ENCODE assay signal across 1 cellular context in the genomic region with DNA sequence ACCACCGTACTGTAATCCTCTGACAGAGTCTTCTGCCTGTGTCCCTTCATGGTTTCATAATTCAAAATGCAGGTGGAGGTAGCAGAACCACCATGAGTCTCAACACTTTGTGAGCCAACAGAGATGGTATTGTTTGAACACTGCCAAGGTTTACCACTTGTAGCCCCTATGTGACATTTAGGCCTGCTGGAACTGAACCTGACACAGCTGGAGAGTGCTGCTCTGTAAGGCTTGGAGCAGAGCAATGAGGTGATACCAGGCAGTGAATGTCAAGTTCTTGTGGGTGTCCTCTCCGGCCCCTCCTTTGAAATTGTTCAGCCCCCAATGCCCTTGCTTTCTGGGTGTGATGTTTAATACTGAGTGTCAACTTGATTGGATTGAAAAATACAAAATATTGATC.
TF ChIP-seq lines count a peak whose summit lies in the region.

No MANE protein-coding gene starts in this region.

TF ChIP-seq in HepG2, 621 proteins besides CTCF, POLR2A, EP300 and RAD21 (continued from another document):
- TF ChIP-seq, protein P1, sequence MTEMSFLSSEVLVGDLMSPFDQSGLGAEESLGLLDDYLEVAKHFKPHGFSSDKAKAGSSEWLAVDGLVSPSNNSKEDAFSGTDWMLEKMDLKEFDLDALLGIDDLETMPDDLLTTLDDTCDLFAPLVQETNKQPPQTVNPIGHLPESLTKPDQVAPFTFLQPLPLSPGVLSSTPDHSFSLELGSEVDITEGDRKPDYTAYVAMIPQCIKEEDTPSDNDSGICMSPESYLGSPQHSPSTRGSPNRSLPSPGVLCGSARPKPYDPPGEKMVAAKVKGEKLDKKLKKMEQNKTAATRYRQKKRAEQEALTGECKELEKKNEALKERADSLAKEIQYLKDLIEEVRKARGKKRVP (CRISPR knock-in tag; IDR thresholded peaks at IDR 0.05): no peak
- TF ChIP-seq ZNF468 (CRISPR knock-in tag; IDR thresholded peaks at IDR 0.05): no peak
- TF ChIP-seq MYNN (CRISPR knock-in tag; IDR thresholded peaks at IDR 0.05; ENCODE audit: low read depth): no peak
- no peak for TF ChIP-seq GABPA (IDR thresholded peaks at IDR 0.05; ENCODE audit: low read depth, low read length)
- TF ChIP-seq GABPA (CRISPR knock-in tag; IDR thresholded peaks at IDR 0.05; ENCODE audit: low read depth): no peak
- no peak for TF ChIP-seq ZNF546 (CRISPR knock-in tag; conservative IDR thresholded peaks at IDR 0.05)
- no peak for TF ChIP-seq ZNF598 (CRISPR knock-in tag; IDR thresholded peaks at IDR 0.05; ENCODE audit: borderline replicate concordance)
- TF ChIP-seq, protein P2, sequence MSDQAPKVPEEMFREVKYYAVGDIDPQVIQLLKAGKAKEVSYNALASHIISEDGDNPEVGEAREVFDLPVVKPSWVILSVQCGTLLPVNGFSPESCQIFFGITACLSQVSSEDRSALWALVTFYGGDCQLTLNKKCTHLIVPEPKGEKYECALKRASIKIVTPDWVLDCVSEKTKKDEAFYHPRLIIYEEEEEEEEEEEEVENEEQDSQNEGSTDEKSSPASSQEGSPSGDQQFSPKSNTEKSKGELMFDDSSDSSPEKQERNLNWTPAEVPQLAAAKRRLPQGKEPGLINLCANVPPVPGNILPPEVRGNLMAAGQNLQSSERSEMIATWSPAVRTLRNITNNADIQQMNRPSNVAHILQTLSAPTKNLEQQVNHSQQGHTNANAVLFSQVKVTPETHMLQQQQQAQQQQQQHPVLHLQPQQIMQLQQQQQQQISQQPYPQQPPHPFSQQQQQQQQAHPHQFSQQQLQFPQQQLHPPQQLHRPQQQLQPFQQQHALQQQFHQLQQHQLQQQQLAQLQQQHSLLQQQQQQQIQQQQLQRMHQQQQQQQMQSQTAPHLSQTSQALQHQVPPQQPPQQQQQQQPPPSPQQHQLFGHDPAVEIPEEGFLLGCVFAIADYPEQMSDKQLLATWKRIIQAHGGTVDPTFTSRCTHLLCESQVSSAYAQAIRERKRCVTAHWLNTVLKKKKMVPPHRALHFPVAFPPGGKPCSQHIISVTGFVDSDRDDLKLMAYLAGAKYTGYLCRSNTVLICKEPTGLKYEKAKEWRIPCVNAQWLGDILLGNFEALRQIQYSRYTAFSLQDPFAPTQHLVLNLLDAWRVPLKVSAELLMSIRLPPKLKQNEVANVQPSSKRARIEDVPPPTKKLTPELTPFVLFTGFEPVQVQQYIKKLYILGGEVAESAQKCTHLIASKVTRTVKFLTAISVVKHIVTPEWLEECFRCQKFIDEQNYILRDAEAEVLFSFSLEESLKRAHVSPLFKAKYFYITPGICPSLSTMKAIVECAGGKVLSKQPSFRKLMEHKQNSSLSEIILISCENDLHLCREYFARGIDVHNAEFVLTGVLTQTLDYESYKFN (CRISPR knock-in tag; conservative IDR thresholded peaks at IDR 0.05): no peak
- no peak for TF ChIP-seq ATAD3A (CRISPR knock-in tag; IDR thresholded peaks at IDR 0.05)
- TF ChIP-seq, protein P3, sequence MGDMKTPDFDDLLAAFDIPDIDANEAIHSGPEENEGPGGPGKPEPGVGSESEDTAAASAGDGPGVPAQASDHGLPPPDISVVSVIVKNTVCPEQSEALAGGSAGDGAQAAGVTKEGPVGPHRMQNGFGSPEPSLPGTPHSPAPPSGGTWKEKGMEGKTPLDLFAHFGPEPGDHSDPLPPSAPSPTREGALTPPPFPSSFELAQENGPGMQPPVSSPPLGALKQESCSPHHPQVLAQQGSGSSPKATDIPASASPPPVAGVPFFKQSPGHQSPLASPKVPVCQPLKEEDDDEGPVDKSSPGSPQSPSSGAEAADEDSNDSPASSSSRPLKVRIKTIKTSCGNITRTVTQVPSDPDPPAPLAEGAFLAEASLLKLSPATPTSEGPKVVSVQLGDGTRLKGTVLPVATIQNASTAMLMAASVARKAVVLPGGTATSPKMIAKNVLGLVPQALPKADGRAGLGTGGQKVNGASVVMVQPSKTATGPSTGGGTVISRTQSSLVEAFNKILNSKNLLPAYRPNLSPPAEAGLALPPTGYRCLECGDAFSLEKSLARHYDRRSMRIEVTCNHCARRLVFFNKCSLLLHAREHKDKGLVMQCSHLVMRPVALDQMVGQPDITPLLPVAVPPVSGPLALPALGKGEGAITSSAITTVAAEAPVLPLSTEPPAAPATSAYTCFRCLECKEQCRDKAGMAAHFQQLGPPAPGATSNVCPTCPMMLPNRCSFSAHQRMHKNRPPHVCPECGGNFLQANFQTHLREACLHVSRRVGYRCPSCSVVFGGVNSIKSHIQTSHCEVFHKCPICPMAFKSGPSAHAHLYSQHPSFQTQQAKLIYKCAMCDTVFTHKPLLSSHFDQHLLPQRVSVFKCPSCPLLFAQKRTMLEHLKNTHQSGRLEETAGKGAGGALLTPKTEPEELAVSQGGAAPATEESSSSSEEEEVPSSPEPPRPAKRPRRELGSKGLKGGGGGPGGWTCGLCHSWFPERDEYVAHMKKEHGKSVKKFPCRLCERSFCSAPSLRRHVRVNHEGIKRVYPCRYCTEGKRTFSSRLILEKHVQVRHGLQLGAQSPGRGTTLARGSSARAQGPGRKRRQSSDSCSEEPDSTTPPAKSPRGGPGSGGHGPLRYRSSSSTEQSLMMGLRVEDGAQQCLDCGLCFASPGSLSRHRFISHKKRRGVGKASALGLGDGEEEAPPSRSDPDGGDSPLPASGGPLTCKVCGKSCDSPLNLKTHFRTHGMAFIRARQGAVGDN (CRISPR knock-in tag; IDR thresholded peaks at IDR 0.05): no peak
- TF ChIP-seq ZNF709 (CRISPR knock-in tag; IDR thresholded peaks at IDR 0.05): no peak
